ENCODE assay signal across 27 cellular contexts in the genomic region with DNA sequence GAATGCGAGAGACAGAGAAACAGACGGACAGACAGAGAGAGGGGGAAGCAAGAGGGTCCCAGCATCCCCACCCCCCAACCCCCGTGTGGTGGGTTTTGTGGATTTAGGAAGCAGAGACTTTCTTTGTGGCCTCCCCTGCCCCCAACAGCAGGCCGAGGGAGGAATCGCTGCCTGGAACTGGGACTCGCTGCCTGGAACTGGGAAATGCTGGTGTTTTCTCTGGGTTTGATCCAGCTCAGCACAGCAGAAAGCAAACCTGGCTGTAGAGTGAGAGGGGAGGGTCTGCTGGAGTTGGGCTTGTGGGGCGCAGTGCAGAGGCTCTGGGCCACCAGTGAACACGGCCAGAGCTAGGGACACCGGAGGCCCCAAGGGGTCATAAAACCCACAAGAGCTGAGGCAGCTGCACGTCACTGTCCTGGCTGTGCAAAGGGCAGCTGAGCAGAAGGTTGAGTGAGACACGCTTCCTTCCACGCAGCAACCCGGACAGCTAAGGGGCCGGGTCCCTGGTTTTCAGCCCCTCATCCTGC.
"Had no signal": no experiment of that assay in that cellular context is flagged by ENCODE, and none has a peak within 500 bp of the region (broad histone marks: within the 10 kb centered on the region; RNA-seq: fewer than 3 reads in every experiment).

No MANE protein-coding gene starts in this region.

- H3K36me3 ChIP-seq: ascending aorta, brain microvascular endothelial cell, cardiac muscle cell had no signal

- H3K27me3 Mint-ChIP-seq: activated CD4-positive, alpha-beta T cell treated with anti-CD3 and anti-CD28 coated beads, Interleukin-2, amount 10 ng/mL, durations not matched to agents 7 days and 5 days had no signal

- DNase-seq: activated CD4-positive, alpha-beta memory T cell treated with anti-CD3 and anti-CD28 coated beads for 36 hours; activated CD4-positive, alpha-beta T cell treated with anti-CD3 and anti-CD28 coated beads, Interleukin-2, amount 10 ng/mL, durations not matched to agents 7 days and 5 days; activated CD4-positive, CD25-positive, alpha-beta regulatory T cell; activated CD8-positive, alpha-beta memory T cell treated with anti-CD3 and anti-CD28 coated beads for 24 hours; activated effector memory CD4-positive, alpha-beta T cell treated with anti-CD3 and anti-CD28 coated beads, Interleukin-2, amount 50 U/mL, for 16 hours; activated naive CD4-positive, alpha-beta T cell treated with Interleukin-2 at 50 U/mL for 16 hours; activated naive CD8-positive, alpha-beta T cell treated with anti-CD3 and anti-CD28 coated beads, Interleukin-2, amount 50 U/mL, for 24 hours; activated T-cell treated with anti-CD3 and anti-CD28 coated beads, Interleukin-2, amount 50 U/mL, for 4 hours; amniotic stem cell; brain microvascular endothelial cell; Karpas-422; MM.1S; NCI-H1105 treated with DMSO at 0.1 percent for 48 hours; NCI-H1436 treated with DMSO at 0.1 percent for 48 hours; NCI-H187 treated with DMSO at 0.1 percent for 48 hours; NCI-H2081 treated with DMSO at 0.1 percent for 48 hours; NCI-H446; NCI-H524; PC-3; SHP77 treated with DMSO at 0.1 percent for 48 hours; T-helper 9 cell had no signal

- H3K4me1 ChIP-seq: ascending aorta had no signal

- H3K9me3 ChIP-seq: ascending aorta had no signal

- H3K4me3 Mint-ChIP-seq: activated CD4-positive, alpha-beta memory T cell treated with anti-CD3 and anti-CD28 coated beads for 36 hours; activated CD4-positive, alpha-beta T cell treated with anti-CD3 and anti-CD28 coated beads, Interleukin-2, amount 10 ng/mL, durations not matched to agents 7 days and 5 days; activated naive CD8-positive, alpha-beta T cell treated with anti-CD3 and anti-CD28 coated beads, Interleukin-2, amount 50 U/mL, for 24 hours; activated T-cell treated with anti-CD3 and anti-CD28 coated beads, Interleukin-2, amount 50 U/mL, for 4 hours; T-helper 1 cell treated with Interleukin-12 subunit alpha and Interleukin-12 subunit beta and Interleukin-4 antibody, amounts not matched to agents 30 μg/mL and 1 μg/mL, for 36 hours had no signal

- H3K4me1 Mint-ChIP-seq: activated naive CD8-positive, alpha-beta T cell treated with anti-CD3 and anti-CD28 coated beads, Interleukin-2, amount 50 U/mL, for 24 hours had no signal

- H3K4me3 ChIP-seq: ascending aorta, cardiac muscle cell, K562 had no signal

- H3K9me3 Mint-ChIP-seq: activated CD4-positive, alpha-beta memory T cell treated with anti-CD3 and anti-CD28 coated beads for 36 hours; activated CD4-positive, alpha-beta T cell treated with anti-CD3 and anti-CD28 coated beads, Interleukin-2, amount 10 ng/mL, durations not matched to agents 7 days and 5 days; activated naive CD4-positive, alpha-beta T cell treated with anti-CD3 and anti-CD28 coated beads, Interleukin-2, amount 50 U/mL, for 72 hours; activated naive CD8-positive, alpha-beta T cell treated with anti-CD3 and anti-CD28 coated beads, Interleukin-2, amount 50 U/mL, for 24 hours; activated T-cell treated with anti-CD3 and anti-CD28 coated beads, Interleukin-2, amount 50 U/mL, for 4 hours; T-helper 1 cell treated with Interleukin-12 subunit alpha and Interleukin-12 subunit beta and Interleukin-4 antibody, amounts not matched to agents 30 μg/mL and 1 μg/mL, for 36 hours had no signal

- H3K36me3 Mint-ChIP-seq: activated CD4-positive, alpha-beta memory T cell treated with anti-CD3 and anti-CD28 coated beads for 36 hours; activated naive CD4-positive, alpha-beta T cell treated with anti-CD3 and anti-CD28 coated beads, Interleukin-2, amount 50 U/mL, for 72 hours had no signal

- H3K27me3 ChIP-seq: ascending aorta, brain microvascular endothelial cell, cardiac muscle cell had no signal

- ATAC-seq: activated naive CD4-positive, alpha-beta T cell treated with anti-CD3 and anti-CD28 coated beads, Interleukin-2, amount 50 U/mL, for 72 hours; activated naive CD8-positive, alpha-beta T cell treated with anti-CD3 and anti-CD28 coated beads, Interleukin-2, amount 50 U/mL, for 24 hours; activated T-cell treated with anti-CD3 and anti-CD28 coated beads, Interleukin-2, amount 50 U/mL, for 4 hours; PC-3 had no signal

- H3K27ac ChIP-seq: ascending aorta, brain microvascular endothelial cell, cardiac muscle cell, VCaP had no signal

- H3K27ac Mint-ChIP-seq: activated CD4-positive, alpha-beta memory T cell treated with anti-CD3 and anti-CD28 coated beads for 36 hours; activated CD4-positive, alpha-beta T cell treated with anti-CD3 and anti-CD28 coated beads, Interleukin-2, amount 10 ng/mL, durations not matched to agents 7 days and 5 days; activated naive CD4-positive, alpha-beta T cell treated with anti-CD3 and anti-CD28 coated beads, Interleukin-2, amount 50 U/mL, for 72 hours; activated naive CD8-positive, alpha-beta T cell treated with anti-CD3 and anti-CD28 coated beads, Interleukin-2, amount 50 U/mL, for 24 hours; T-helper 1 cell treated with Interleukin-12 subunit alpha and Interleukin-12 subunit beta and Interleukin-4 antibody, amounts not matched to agents 30 μg/mL and 1 μg/mL, for 36 hours had no signal
